In genomic region chr16:81170824-81171223, GRCh38 we compare ENCODE assay signal across 2 cellular contexts.
TF ChIP-seq lines count a peak whose summit lies in the region.

No MANE protein-coding gene starts in this region.

TF ChIP-seq in HEK293, 187 proteins besides CTCF, POLR2A, EP300 and RAD21:
- no peak for TF ChIP-seq RBAK (tag by site-specific recombination; IDR thresholded peaks at IDR 0.05)
- TF ChIP-seq REST (tag by site-specific recombination; IDR thresholded peaks at IDR 0.05), result peak; percentile 86
- no peak for TF ChIP-seq ZNF433 (tag by site-specific recombination; IDR thresholded peaks at IDR 0.05; ENCODE audit: low read depth)

TF ChIP-seq in K562, 482 proteins besides CTCF, POLR2A, EP300 and RAD21:
- no peak for TF ChIP-seq MBD2 (IDR thresholded peaks at IDR 0.05; ENCODE audit: borderline replicate concordance, low read depth)
- peak; percentile 73; the same call in 1 of the 2 replicates for TF ChIP-seq EHMT2 (IDR thresholded peaks at IDR 0.05)
- no peak for TF ChIP-seq ZNF407 (IDR thresholded peaks at IDR 0.05; ENCODE audit: low read depth)
- TF ChIP-seq MITF (IDR thresholded peaks at IDR 0.05), result no peak
- TF ChIP-seq MIER1 (IDR thresholded peaks at IDR 0.05; ENCODE audit: low read depth), result peak; percentile 81
- no peak for TF ChIP-seq PYGO2 (tag; IDR thresholded peaks at IDR 0.05)
- TF ChIP-seq, protein P1, sequence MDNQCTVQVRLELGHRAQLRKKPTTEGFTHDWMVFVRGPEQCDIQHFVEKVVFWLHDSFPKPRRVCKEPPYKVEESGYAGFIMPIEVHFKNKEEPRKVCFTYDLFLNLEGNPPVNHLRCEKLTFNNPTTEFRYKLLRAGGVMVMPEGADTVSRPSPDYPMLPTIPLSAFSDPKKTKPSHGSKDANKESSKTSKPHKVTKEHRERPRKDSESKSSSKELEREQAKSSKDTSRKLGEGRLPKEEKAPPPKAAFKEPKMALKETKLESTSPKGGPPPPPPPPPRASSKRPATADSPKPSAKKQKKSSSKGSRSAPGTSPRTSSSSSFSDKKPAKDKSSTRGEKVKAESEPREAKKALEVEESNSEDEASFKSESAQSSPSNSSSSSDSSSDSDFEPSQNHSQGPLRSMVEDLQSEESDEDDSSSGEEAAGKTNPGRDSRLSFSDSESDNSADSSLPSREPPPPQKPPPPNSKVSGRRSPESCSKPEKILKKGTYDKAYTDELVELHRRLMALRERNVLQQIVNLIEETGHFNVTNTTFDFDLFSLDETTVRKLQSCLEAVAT (IDR thresholded peaks at IDR 0.05), result no peak
- TF ChIP-seq MAFF (IDR thresholded peaks at IDR 0.05; ENCODE audit: low read length), result no peak
- TF ChIP-seq HOXB6 (CRISPR knock-in tag; IDR thresholded peaks at IDR 0.05; ENCODE audit: borderline replicate concordance), result no peak
- TF ChIP-seq OTX1 (CRISPR knock-in tag; IDR thresholded peaks at IDR 0.05), result no peak
TF ChIP-seq in K562: peak in this region for 2.
